In genomic region chr17:61385091-61385868, GRCh38 we compare ENCODE assay signal across 18 cellular contexts. TPM values are rescaled to one million over a fixed set of nuclear protein-coding genes. Genes with fewer than 3 reads are reported as not detected.
"Had no signal": no experiment of that assay in that cellular context is flagged by ENCODE, and none has a peak within 500 bp of the region (broad histone marks: within the 10 kb centered on the region; RNA-seq: fewer than 3 reads in every experiment).

No MANE protein-coding gene starts in this region.

- H3K27me3 Mint-ChIP-seq: activated CD8-positive, alpha-beta memory T cell treated with anti-CD3 and anti-CD28 coated beads, Interleukin-2, amount 10 ng/mL, durations not matched to agents 7 days and 5 days had no signal

- H3K9me3 Mint-ChIP-seq: activated CD4-positive, alpha-beta memory T cell treated with anti-CD3 and anti-CD28 coated beads for 36 hours; naive B cell; stimulated activated naive B cell treated with anti-CD40 and anti-IgM and Interleukin-4, amounts not matched to agents 10 μg/mL and 1 μg/mL and 100 μg/mL, for 72 hours had no signal

- H3K27ac ChIP-seq: dorsolateral prefrontal cortex, epithelial cell of prostate, left lung, sigmoid colon, upper lobe of right lung had no signal

- H3K9me3 ChIP-seq: left lung, mucosa of descending colon, sigmoid colon, upper lobe of right lung had no signal

- H3K36me3 Mint-ChIP-seq: activated CD4-positive, alpha-beta memory T cell treated with anti-CD3 and anti-CD28 coated beads for 36 hours; activated CD8-positive, alpha-beta memory T cell treated with anti-CD3 and anti-CD28 coated beads, Interleukin-2, amount 10 ng/mL, durations not matched to agents 7 days and 5 days; naive B cell; stimulated activated naive B cell treated with anti-CD40 and anti-IgM and Interleukin-4, amounts not matched to agents 10 μg/mL and 1 μg/mL and 100 μg/mL, for 72 hours had no signal

- H3K4me3 Mint-ChIP-seq: activated CD4-positive, alpha-beta memory T cell treated with anti-CD3 and anti-CD28 coated beads for 36 hours; activated CD4-positive, alpha-beta T cell treated with anti-CD3 and anti-CD28 coated beads for 36 hours; activated CD8-positive, alpha-beta memory T cell treated with anti-CD3 and anti-CD28 coated beads, Interleukin-2, amount 10 ng/mL, durations not matched to agents 7 days and 5 days; activated naive CD8-positive, alpha-beta T cell; naive B cell; stimulated activated naive B cell treated with anti-CD40 and anti-IgM and Interleukin-4, amounts not matched to agents 10 μg/mL and 1 μg/mL and 100 μg/mL, for 72 hours had no signal

- DNase-seq: activated CD4-positive, alpha-beta memory T cell treated with anti-CD3 and anti-CD28 coated beads for 36 hours; activated CD4-positive, alpha-beta T cell treated with anti-CD3 and anti-CD28 coated beads for 36 hours; activated CD8-positive, alpha-beta memory T cell treated with anti-CD3 and anti-CD28 coated beads, Interleukin-2, amount 10 ng/mL, durations not matched to agents 7 days and 5 days; amniotic stem cell; central memory CD4-positive, alpha-beta T cell; naive B cell; sigmoid colon; stimulated activated CD4-positive, alpha-beta T cell treated with anti-CD3 and anti-CD28 coated beads, Interleukin-4, amount 100 ng/mL, for 4 hours; stimulated activated naive B cell treated with anti-CD40 and anti-IgM and Interleukin-4, amounts not matched to agents 10 μg/mL and 1 μg/mL and 100 μg/mL, for 72 hours; SW 1271; T-helper 2 cell; upper lobe of right lung had no signal

- ATAC-seq: activated CD4-positive, alpha-beta T cell treated with anti-CD3 and anti-CD28 coated beads for 36 hours; activated CD8-positive, alpha-beta memory T cell treated with anti-CD3 and anti-CD28 coated beads, Interleukin-2, amount 10 ng/mL, durations not matched to agents 7 days and 5 days; left lung; mucosa of descending colon; stimulated activated naive B cell treated with anti-CD40 and anti-IgM and Interleukin-4, amounts not matched to agents 10 μg/mL and 1 μg/mL and 100 μg/mL, for 72 hours; upper lobe of right lung had no signal

- H3K27ac Mint-ChIP-seq: activated CD4-positive, alpha-beta memory T cell treated with anti-CD3 and anti-CD28 coated beads for 36 hours; activated CD4-positive, alpha-beta T cell treated with anti-CD3 and anti-CD28 coated beads for 36 hours; activated CD8-positive, alpha-beta memory T cell treated with anti-CD3 and anti-CD28 coated beads, Interleukin-2, amount 10 ng/mL, durations not matched to agents 7 days and 5 days; activated naive CD8-positive, alpha-beta T cell; naive B cell; stimulated activated naive B cell treated with anti-CD40 and anti-IgM and Interleukin-4, amounts not matched to agents 10 μg/mL and 1 μg/mL and 100 μg/mL, for 72 hours had no signal

- H3K27me3 ChIP-seq: dorsolateral prefrontal cortex, left lung, upper lobe of right lung had no signal

- FAIRE-seq: colon had no signal

- H3K36me3 ChIP-seq: left lung, sigmoid colon, upper lobe of right lung had no signal

- H3K4me1 Mint-ChIP-seq: activated CD4-positive, alpha-beta T cell treated with anti-CD3 and anti-CD28 coated beads for 36 hours; activated CD8-positive, alpha-beta memory T cell treated with anti-CD3 and anti-CD28 coated beads, Interleukin-2, amount 10 ng/mL, durations not matched to agents 7 days and 5 days had no signal

- H3K4me3 ChIP-seq: dorsolateral prefrontal cortex, left lung, mucosa of descending colon, sigmoid colon, upper lobe of right lung had no signal

RNA-seq across cellular contexts. Expression of gene TBX2, which starts 14.4 kb away (rescaled TPM):
- total RNA-seq: activated CD4-positive, alpha-beta T cell treated with anti-CD3 and anti-CD28 coated beads for 36 hours; activated CD8-positive, alpha-beta memory T cell treated with anti-CD3 and anti-CD28 coated beads, Interleukin-2, amount 10 ng/mL, durations not matched to agents 7 days and 5 days had no signal
